Comparison of ENCODE assay signal across 8 cellular contexts in the genomic region with DNA sequence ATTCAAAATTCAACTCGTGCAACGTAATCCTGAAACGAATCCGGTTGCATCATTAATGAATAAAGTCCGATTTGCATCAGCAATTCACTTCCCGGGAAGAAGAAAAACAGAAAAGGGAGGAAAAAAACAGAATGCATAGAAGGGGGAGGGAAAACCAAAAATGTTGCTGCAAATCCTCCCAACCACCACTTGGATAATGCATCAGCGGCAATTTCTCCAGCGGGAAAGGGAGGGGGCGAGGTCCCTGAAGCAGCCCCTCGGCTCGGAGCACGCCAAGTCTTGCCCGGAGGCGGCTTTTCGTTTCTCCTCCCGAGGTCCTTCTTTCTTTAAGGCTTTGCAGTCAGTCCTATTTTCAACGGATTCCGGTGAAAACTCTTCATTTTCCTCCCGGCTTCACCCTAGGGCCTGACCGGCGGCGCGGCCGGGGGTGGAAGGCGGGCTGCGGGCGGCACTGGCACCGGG. TPM values are rescaled to one million over a fixed set of nuclear protein-coding genes. Genes with fewer than 3 reads are reported as not detected.
DNase-seq lines count a peak whose midpoint lies in the region; ATAC-seq and TF ChIP-seq lines count a peak whose summit lies in the region.

No MANE protein-coding gene starts in this region.

- peaks cover 8% of the 10 kb centered on the region for H3K4me1 Mint-ChIP-seq in activated naive CD4-positive, alpha-beta T cell treated with anti-CD3 and anti-CD28 coated beads for 36 hours (ENCODE audit: low read depth)
- H3K4me1 Mint-ChIP-seq in activated T-cell treated with anti-CD3 and anti-CD28 coated beads, Interleukin-2, amount 50 U/mL, for 72 hours (ENCODE audit: low read depth) = peaks cover 31% of the 10 kb centered on the region
- H3K4me1 Mint-ChIP-seq in nephron = peaks cover 30% of the 10 kb centered on the region

- no peaks in the 10 kb centered on the region for H3K36me3 Mint-ChIP-seq in activated naive CD4-positive, alpha-beta T cell treated with anti-CD3 and anti-CD28 coated beads for 36 hours (ENCODE audit: low read depth)
- peaks cover 0 to 2% of the 10 kb centered on the region in 2 donors for H3K36me3 Mint-ChIP-seq in activated T-cell treated with anti-CD3 and anti-CD28 coated beads, Interleukin-2, amount 50 U/mL, for 72 hours (ENCODE audit: insufficient read depth in 2 of 2)
- no peaks in the 10 kb centered on the region for H3K36me3 Mint-ChIP-seq in nephron (ENCODE audit: low read depth)

- TF ChIP-seq CTCF in fibroblast of villous mesenchyme (IDR thresholded peaks at IDR 0.05; ENCODE audit: insufficient read depth, low read depth, low read length) (peak; percentile 30), nephron (IDR thresholded peaks at IDR 0.05; ENCODE audit: unreplicated experiment in 3 of 3) (peak; percentile 25 to 34 (median 30))

- intact Hi-C loops in activated naive CD4-positive, alpha-beta T cell treated with anti-CD3 and anti-CD28 coated beads for 36 hours (cut with micrococcal nuclease) = no loop called here

- H3K27me3 Mint-ChIP-seq in activated naive CD4-positive, alpha-beta T cell treated with anti-CD3 and anti-CD28 coated beads for 36 hours (ENCODE audit: low read depth) = peaks cover 46% of the 10 kb centered on the region
- peaks cover 67% of the 10 kb centered on the region for H3K27me3 Mint-ChIP-seq in activated T-cell treated with anti-CD3 and anti-CD28 coated beads, Interleukin-2, amount 50 U/mL, for 72 hours (ENCODE audit: low read depth)
- H3K27me3 Mint-ChIP-seq in nephron (ENCODE audit: low read depth) = peaks cover 18% of the 10 kb centered on the region

- DNase-seq in activated naive CD4-positive, alpha-beta T cell treated with anti-CD3 and anti-CD28 coated beads for 36 hours = peak; percentile 15
- DNase-seq in activated naive CD4-positive, alpha-beta T cell (lab: John Stamatoyannopoulos, UW) = no peak
- peak; percentile 69 to 75 for DNase-seq in NCI-H2081 (lab: John Stamatoyannopoulos, UW)
- DNase-seq in activated T-cell treated with anti-CD3 and anti-CD28 coated beads, Interleukin-2, amount 50 U/mL, for 72 hours = no peak
- peak; percentile 82 for DNase-seq in fibroblast of villous mesenchyme (ENCODE audit: low read depth)
- DNase-seq in T1000 (lab: John Stamatoyannopoulos, UW) = no peak

- peak overlapping the region; percentile 80 for H3K4me3 Mint-ChIP-seq in activated naive CD4-positive, alpha-beta T cell treated with anti-CD3 and anti-CD28 coated beads for 36 hours
- peak overlapping the region; percentile 85 to 93 for H3K4me3 Mint-ChIP-seq in activated T-cell treated with anti-CD3 and anti-CD28 coated beads, Interleukin-2, amount 50 U/mL, for 72 hours
- peak overlapping the region; percentile 89 to 97 (median 94) for H3K4me3 Mint-ChIP-seq in nephron

- CTCF ChIA-PET in activated naive CD4-positive, alpha-beta T cell treated with anti-CD3 and anti-CD28 coated beads for 36 hours (lab: Charles Lee) = no interaction called here

- peak overlapping the region; percentile 95 for H3K4me3 ChIP-seq in fibroblast of villous mesenchyme (ENCODE audit: low read depth, low read length)

- no peaks in the 10 kb centered on the region for H3K9me3 Mint-ChIP-seq in activated naive CD4-positive, alpha-beta T cell treated with anti-CD3 and anti-CD28 coated beads for 36 hours
- no peaks in the 10 kb centered on the region for H3K9me3 Mint-ChIP-seq in activated T-cell treated with anti-CD3 and anti-CD28 coated beads, Interleukin-2, amount 50 U/mL, for 72 hours
- H3K9me3 Mint-ChIP-seq in nephron = no peaks in the 10 kb centered on the region

- ATAC-seq in activated T-cell treated with anti-CD3 and anti-CD28 coated beads, Interleukin-2, amount 50 U/mL, for 72 hours (replicated peaks in 1 of 2) = no peak
- no peak for ATAC-seq in GM18858 (IDR thresholded peaks at IDR 0.05; ENCODE audit: unreplicated experiment)

- no peak overlapping the region for H3K27ac Mint-ChIP-seq in activated naive CD4-positive, alpha-beta T cell treated with anti-CD3 and anti-CD28 coated beads for 36 hours
- peak overlapping the region; percentile 24 for H3K27ac Mint-ChIP-seq in activated T-cell treated with anti-CD3 and anti-CD28 coated beads, Interleukin-2, amount 50 U/mL, for 72 hours
- H3K27ac Mint-ChIP-seq in nephron = peak overlapping the region; percentile 95 to 100 (median 99)

RNA-seq across cellular contexts. Expression of a gene that starts 0.7 kb away (rescaled TPM):
- total RNA-seq in activated naive CD4-positive, alpha-beta T cell treated with anti-CD3 and anti-CD28 coated beads for 36 hours = 1 to 10 TPM; 5.0 to 5.8 TPM
- 10 to 100 TPM in 1 of 2 donors, 1 to 10 TPM in 1; 6.2 to 11.6 TPM for total RNA-seq in activated T-cell treated with anti-CD3 and anti-CD28 coated beads, Interleukin-2, amount 50 U/mL, for 72 hours
- total RNA-seq in fibroblast of villous mesenchyme = 112 and 113 TPM in 2 replicates

Comparison
In these comparisons a context has a peak if more than half of its experiments do, and no peak if none do; other contexts are left out.
1. DNase-seq: peak in activated naive CD4-positive, alpha-beta T cell treated with anti-CD3 and anti-CD28 coated beads for 36 hours (single experiment), NCI-H2081 (2 of 2) and fibroblast of villous mesenchyme (single experiment); none in activated naive CD4-positive, alpha-beta T cell (0 of 4), activated T-cell treated with anti-CD3 and anti-CD28 coated beads, Interleukin-2, amount 50 U/mL, for 72 hours (0 of 2) and T1000 (single experiment).
2. Peak in every context shown above with its lines, with median percentiles within 50 percentile points of each other: H3K4me3 Mint-ChIP-seq.